In the genomic region with DNA sequence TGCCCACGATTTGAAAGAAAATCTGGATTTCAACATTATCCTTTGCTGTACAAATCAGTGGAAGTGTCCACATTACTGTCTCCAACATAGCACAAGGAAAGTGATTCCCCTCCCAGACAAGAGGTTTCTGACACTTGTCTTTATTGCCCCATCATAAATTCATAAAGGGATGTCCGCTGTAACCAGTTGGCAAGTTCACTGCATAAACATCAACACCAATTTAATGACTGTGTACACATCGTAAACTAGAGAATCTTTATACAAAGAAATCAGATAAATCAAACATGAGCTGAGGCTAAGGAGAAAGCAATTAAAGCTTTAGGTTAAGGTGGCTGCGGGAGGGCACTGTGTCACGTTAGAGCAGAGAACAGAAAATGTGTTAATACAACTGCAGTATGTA, we compare ENCODE assay signal across 1 cellular context.
A peak's percentile ranks its signal among the peaks of the same experiment; 100 is the strongest.
TF ChIP-seq lines count a peak whose summit lies in the region.

No MANE protein-coding gene starts in this region.

TF ChIP-seq in HEK293, 187 proteins besides CTCF, POLR2A, EP300 and RAD21 (continued from another document and continues in another):
- TF ChIP-seq, protein P1, sequence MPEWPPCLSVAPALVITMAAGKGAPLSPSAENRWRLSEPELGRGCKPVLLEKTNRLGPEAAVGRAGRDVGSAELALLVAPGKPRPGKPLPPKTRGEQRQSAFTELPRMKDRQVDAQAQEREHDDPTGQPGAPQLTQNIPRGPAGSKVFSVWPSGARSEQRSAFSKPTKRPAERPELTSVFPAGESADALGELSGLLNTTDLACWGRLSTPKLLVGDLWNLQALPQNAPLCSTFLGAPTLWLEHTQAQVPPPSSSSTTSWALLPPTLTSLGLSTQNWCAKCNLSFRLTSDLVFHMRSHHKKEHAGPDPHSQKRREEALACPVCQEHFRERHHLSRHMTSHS (tag by site-specific recombination; IDR thresholded peaks at IDR 0.05), result peak; percentile 93
- TF ChIP-seq, protein P2, sequence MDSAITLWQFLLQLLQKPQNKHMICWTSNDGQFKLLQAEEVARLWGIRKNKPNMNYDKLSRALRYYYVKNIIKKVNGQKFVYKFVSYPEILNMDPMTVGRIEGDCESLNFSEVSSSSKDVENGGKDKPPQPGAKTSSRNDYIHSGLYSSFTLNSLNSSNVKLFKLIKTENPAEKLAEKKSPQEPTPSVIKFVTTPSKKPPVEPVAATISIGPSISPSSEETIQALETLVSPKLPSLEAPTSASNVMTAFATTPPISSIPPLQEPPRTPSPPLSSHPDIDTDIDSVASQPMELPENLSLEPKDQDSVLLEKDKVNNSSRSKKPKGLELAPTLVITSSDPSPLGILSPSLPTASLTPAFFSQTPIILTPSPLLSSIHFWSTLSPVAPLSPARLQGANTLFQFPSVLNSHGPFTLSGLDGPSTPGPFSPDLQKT (IDR thresholded peaks at IDR 0.05; ENCODE audit: borderline replicate concordance, low read depth, low read length), result no peak
- TF ChIP-seq ZFP3 (tag by site-specific recombination; IDR thresholded peaks at IDR 0.05; ENCODE audit: low read depth) (no peak), ZNF548 (tag by site-specific recombination; IDR thresholded peaks at IDR 0.05) (no peak), ZNF692 (tag by site-specific recombination; IDR thresholded peaks at IDR 0.05) (peak; percentile 44; the same call in 1 of the 2 replicates), ZBTB8A (tag by site-specific recombination; IDR thresholded peaks at IDR 0.05) (peak; percentile 46), ZNF2 (tag by site-specific recombination; IDR thresholded peaks at IDR 0.05) (no peak), ZNF600 (tag by site-specific recombination; IDR thresholded peaks at IDR 0.05) (no peak), ZFHX2 (tag by site-specific recombination; conservative IDR thresholded peaks at IDR 0.05) (no peak), ZSCAN4 (tag by site-specific recombination; IDR thresholded peaks at IDR 0.05) (peak; percentile 61; the same call in 1 of the 2 replicates), MZF1 (tag by site-specific recombination; IDR thresholded peaks at IDR 0.05; ENCODE audit: borderline replicate concordance) (peak; percentile 31; the same call in 1 of the 2 replicates), GLI4 (tag by site-specific recombination; IDR thresholded peaks at IDR 0.05) (no peak), ZNF24 (tag by site-specific recombination; IDR thresholded peaks at IDR 0.05) (peak; percentile 80), ZBTB49 (tag by site-specific recombination; IDR thresholded peaks at IDR 0.05; ENCODE audit: low read depth) (no peak), ZNF571 (tag by site-specific recombination; IDR thresholded peaks at IDR 0.05) (no peak), TCF7L2 (IDR thresholded peaks at IDR 0.05; ENCODE audit: borderline replicate concordance, low read depth, low read length) (peak; percentile 72), ZNF114 (tag by site-specific recombination; IDR thresholded peaks at IDR 0.05) (no peak), WT1 (tag by site-specific recombination; IDR thresholded peaks at IDR 0.05) (peak; percentile 97), ZNF777 (tag by site-specific recombination; IDR thresholded peaks at IDR 0.05; ENCODE audit: borderline replicate concordance) (no peak), ZNF138 (tag by site-specific recombination; IDR thresholded peaks at IDR 0.05; ENCODE audit: borderline replicate concordance) (no peak), ZNF76 (tag by site-specific recombination; IDR thresholded peaks at IDR 0.05; ENCODE audit: borderline replicate concordance, low read depth) (no peak), ZNF174 (tag by site-specific recombination; IDR thresholded peaks at IDR 0.05) (0 out of 2 replicates have a peak, but pooled peaks have one; percentile 19), ZNF677 (tag by site-specific recombination; IDR thresholded peaks at IDR 0.05) (no peak), ZNF112 (tag by site-specific recombination; IDR thresholded peaks at IDR 0.05) (no peak), ZNF146 (tag by site-specific recombination; IDR thresholded peaks at IDR 0.05) (no peak), ZBTB20 (tag by site-specific recombination; IDR thresholded peaks at IDR 0.05) (no peak), BCL11A (tag by site-specific recombination; IDR thresholded peaks at IDR 0.05; ENCODE audit: low read depth) (peak; percentile 91; the same call in 1 of the 2 replicates), ZNF768 (tag by site-specific recombination; IDR thresholded peaks at IDR 0.05) (no peak), ZNF362 (tag by site-specific recombination; IDR thresholded peaks at IDR 0.05) (no peak), BCL11B (tag by site-specific recombination; IDR thresholded peaks at IDR 0.05; ENCODE audit: low read depth) (no peak), ZNF148 (tag by site-specific recombination; IDR thresholded peaks at IDR 0.05; ENCODE audit: borderline replicate concordance) (no peak)
- TF ChIP-seq, protein P3, sequence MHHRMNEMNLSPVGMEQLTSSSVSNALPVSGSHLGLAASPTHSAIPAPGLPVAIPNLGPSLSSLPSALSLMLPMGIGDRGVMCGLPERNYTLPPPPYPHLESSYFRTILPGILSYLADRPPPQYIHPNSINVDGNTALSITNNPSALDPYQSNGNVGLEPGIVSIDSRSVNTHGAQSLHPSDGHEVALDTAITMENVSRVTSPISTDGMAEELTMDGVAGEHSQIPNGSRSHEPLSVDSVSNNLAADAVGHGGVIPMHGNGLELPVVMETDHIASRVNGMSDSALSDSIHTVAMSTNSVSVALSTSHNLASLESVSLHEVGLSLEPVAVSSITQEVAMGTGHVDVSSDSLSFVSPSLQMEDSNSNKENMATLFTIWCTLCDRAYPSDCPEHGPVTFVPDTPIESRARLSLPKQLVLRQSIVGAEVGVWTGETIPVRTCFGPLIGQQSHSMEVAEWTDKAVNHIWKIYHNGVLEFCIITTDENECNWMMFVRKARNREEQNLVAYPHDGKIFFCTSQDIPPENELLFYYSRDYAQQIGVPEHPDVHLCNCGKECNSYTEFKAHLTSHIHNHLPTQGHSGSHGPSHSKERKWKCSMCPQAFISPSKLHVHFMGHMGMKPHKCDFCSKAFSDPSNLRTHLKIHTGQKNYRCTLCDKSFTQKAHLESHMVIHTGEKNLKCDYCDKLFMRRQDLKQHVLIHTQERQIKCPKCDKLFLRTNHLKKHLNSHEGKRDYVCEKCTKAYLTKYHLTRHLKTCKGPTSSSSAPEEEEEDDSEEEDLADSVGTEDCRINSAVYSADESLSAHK (tag by site-specific recombination; IDR thresholded peaks at IDR 0.05), result peak; percentile 91
- TF ChIP-seq, protein P4, sequence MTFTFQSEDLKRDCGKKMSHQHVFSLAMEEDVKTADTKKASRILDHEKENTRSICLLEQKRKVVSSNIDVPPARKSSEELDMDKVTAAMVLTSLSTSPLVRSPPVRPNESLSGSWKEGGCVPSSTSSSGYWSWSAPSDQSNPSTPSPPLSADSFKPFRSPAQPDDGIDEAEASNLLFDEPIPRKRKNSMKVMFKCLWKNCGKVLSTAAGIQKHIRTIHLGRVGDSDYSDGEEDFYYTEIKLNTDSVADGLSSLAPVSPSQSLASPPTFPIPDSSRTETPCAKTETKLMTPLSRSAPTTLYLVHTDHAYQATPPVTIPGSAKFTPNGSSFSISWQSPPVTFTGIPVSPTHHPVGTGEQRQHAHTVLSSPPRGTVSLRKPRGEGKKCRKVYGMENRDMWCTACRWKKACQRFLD (tag by site-specific recombination; IDR thresholded peaks at IDR 0.05), result no peak
- TF ChIP-seq, protein P5, sequence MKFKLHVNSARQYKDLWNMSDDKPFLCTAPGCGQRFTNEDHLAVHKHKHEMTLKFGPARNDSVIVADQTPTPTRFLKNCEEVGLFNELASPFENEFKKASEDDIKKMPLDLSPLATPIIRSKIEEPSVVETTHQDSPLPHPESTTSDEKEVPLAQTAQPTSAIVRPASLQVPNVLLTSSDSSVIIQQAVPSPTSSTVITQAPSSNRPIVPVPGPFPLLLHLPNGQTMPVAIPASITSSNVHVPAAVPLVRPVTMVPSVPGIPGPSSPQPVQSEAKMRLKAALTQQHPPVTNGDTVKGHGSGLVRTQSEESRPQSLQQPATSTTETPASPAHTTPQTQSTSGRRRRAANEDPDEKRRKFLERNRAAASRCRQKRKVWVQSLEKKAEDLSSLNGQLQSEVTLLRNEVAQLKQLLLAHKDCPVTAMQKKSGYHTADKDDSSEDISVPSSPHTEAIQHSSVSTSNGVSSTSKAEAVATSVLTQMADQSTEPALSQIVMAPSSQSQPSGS (tag by site-specific recombination; IDR thresholded peaks at IDR 0.05; ENCODE audit: low read depth), result peak; percentile 56; the same call in 1 of the 2 replicates
- TF ChIP-seq, protein P6, sequence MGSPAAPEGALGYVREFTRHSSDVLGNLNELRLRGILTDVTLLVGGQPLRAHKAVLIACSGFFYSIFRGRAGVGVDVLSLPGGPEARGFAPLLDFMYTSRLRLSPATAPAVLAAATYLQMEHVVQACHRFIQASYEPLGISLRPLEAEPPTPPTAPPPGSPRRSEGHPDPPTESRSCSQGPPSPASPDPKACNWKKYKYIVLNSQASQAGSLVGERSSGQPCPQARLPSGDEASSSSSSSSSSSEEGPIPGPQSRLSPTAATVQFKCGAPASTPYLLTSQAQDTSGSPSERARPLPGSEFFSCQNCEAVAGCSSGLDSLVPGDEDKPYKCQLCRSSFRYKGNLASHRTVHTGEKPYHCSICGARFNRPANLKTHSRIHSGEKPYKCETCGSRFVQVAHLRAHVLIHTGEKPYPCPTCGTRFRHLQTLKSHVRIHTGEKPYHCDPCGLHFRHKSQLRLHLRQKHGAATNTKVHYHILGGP (tag by site-specific recombination; IDR thresholded peaks at IDR 0.05), result peak; percentile 89
- TF ChIP-seq, protein P7, sequence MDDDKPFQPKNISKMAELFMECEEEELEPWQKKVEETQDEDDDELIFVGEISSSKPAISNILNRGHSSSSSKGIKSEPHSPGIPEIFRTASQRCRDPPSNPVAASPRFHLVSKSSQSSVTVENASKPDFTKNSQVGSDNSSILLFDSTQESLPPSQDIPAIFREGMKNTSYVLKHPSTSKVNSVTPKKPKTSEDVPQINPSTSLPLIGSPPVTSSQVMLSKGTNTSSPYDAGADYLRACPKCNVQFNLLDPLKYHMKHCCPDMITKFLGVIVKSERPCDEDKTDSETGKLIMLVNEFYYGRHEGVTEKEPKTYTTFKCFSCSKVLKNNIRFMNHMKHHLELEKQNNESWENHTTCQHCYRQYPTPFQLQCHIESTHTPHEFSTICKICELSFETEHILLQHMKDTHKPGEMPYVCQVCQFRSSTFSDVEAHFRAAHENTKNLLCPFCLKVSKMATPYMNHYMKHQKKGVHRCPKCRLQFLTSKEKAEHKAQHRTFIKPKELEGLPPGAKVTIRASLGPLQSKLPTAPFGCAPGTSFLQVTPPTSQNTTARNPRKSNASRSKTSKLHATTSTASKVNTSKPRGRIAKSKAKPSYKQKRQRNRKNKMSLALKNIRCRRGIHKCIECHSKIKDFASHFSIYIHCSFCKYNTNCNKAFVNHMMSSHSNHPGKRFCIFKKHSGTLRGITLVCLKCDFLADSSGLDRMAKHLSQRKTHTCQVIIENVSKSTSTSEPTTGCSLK (tag by site-specific recombination; IDR thresholded peaks at IDR 0.05), result no peak
